In the genomic region with DNA sequence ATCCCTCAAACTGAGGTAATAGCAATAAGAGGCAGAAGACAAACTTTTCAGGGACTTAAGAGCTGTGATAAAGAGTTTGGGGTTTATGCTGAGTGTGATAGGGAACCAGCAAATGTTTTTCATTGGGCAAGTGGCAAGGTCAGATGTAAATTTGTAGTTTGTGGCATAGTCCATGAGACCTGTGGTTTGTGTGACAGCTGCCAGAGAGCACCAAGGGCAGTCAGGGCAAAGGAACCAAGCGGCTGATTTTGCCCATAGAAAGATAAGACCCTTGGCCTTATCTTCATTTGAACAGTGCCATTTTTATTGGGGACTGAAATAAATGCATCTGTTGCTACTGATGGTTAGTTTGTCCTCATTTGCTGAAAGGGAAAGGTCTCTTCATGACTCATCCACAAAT, we compare ENCODE assay signal across 30 cellular contexts.
"Had no signal": no experiment of that assay in that cellular context is flagged by ENCODE, and none has a peak within 500 bp of the region (broad histone marks: within the 10 kb centered on the region; RNA-seq: fewer than 3 reads in every experiment).

No MANE protein-coding gene starts in this region.

- H3K27me3 Mint-ChIP-seq: T-cell had no signal

- H3K4me1 ChIP-seq: Peyer's patch, SJSA1 had no signal

- H3K27me3 ChIP-seq: Peyer's patch, SJSA1 had no signal

- H3K27ac Mint-ChIP-seq: T-cell had no signal

- H3K4me3 Mint-ChIP-seq: T-cell had no signal

- H3K9me3 ChIP-seq: SJSA1, SK-N-SH had no signal

- H3K4me3 ChIP-seq: Peyer's patch, SJSA1 had no signal

- H3K9me3 Mint-ChIP-seq: T-cell had no signal

- H3K36me3 Mint-ChIP-seq: T-cell had no signal

- H3K36me3 ChIP-seq: Peyer's patch, SJSA1 had no signal

- H3K27ac ChIP-seq: KMS-11, Peyer's patch, SJSA1 had no signal

- H3K4me2 ChIP-seq: KMS-11, SK-N-SH had no signal

- H3K9ac ChIP-seq: KMS-11, SK-N-SH had no signal

- DNase-seq: Karpas-422, MM.1S, MV-4-11, NCI-H1092, NCI-H1105, NCI-H1417 treated with DMSO at 0.1 percent for 48 hours, NCI-H1436 treated with DMSO at 0.1 percent for 48 hours, NCI-H1694 treated with DMSO at 0.1 percent for 48 hours, NCI-H187 treated with DMSO at 0.1 percent for 48 hours, NCI-H2029, NCI-H2081, NCI-H2171, NCI-H226, NCI-H446 treated with DMSO at 0.1 percent for 48 hours, NCI-H510A, NCI-H524, NCI-H526, NCI-H69, NCI-H748 treated with DMSO at 0.1 percent for 48 hours, NCI-H82, PC-3, Peyer's patch, Right ventricle myocardium superior, RPMI8226, SHP77 treated with DMSO at 0.1 percent for 48 hours, SK-N-SH, SW 1271, T-cell had no signal
